31 cellular contexts compared by ENCODE assay signal in the genomic region with DNA sequence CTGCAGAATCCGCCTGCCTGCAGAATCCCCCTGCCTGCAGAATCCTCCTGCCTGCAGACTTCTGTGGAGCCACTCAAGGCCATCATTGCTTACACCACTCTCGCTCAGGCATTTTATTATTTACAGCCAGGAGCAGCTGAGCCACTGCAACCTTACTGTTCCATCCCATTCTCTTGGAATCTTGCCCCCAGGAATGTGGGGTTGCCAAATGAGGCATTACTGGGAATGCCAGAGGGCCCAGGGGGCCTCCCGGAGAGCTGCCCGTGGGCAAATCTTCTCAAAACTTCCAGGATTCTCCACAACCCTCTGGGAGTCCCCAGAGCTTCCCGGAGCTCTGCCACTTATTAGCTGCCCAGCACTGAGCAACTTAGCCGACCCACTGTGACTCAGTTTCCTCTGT.
DNase-seq lines count a peak whose midpoint lies in the region; TF ChIP-seq lines count a peak whose summit lies in the region.
"Had no signal": no experiment of that assay in that cellular context is flagged by ENCODE, and none has a peak within 500 bp of the region (broad histone marks: within the 10 kb centered on the region; RNA-seq: fewer than 3 reads in every experiment).

No MANE protein-coding gene starts in this region.

- H3K4me3 ChIP-seq in right atrium auricular region (no peak overlapping the region), prostate gland (no peak overlapping the region)
- H3K4me3 ChIP-seq: ascending aorta, cardiac muscle cell, HAP-1, heart left ventricle, PC-9, psoas muscle had no signal

- 62% methylated on average over 6 of the region's 6 CpGs for WGBS in prostate gland

- DNase-seq in cardiac septum (ENCODE audit: low spot score) (peak; percentile 22), right atrium auricular region (ENCODE audit: low spot score) (no peak), T1000 (lab: John Stamatoyannopoulos, UW) (peak; percentile 61), kidney glomerular epithelial cell (lab: John Stamatoyannopoulos, UW) (peak; percentile 3), foreskin melanocyte (no peak), prostate gland (ENCODE audit: low spot score) (no peak), NCI-H2029 treated with DMSO at 0.1 percent for 48 hours (lab: John Stamatoyannopoulos, UW) (no peak), endothelial cell (ENCODE audit: low spot score) (no peak)
- DNase-seq: activated CD8-positive, alpha-beta T cell treated with anti-CD3 and anti-CD28 coated beads, Interleukin-2, amount 10 ng/mL, durations not matched to agents 7 days and 5 days; CD4-positive, alpha-beta T cell; effector memory CD8-positive, alpha-beta T cell; erythroblast; heart left ventricle; islet precursor cell; Karpas-422; left ventricle myocardium superior; MV-4-11; NCI-H1436; NCI-H2107; nucleus accumbens; PC-9; psoas muscle; Right ventricle myocardium superior; substantia nigra; T-helper 2 cell had no signal

- no peak for TF ChIP-seq CTCF in right atrium auricular region (IDR thresholded peaks at IDR 0.05)
- no peak for TF ChIP-seq CTCF in prostate gland (IDR thresholded peaks at IDR 0.05)
- TF ChIP-seq CTCF in endothelial cell (IDR thresholded peaks at IDR 0.05; ENCODE audit: unreplicated experiment) = no peak

- H3K36me3 Mint-ChIP-seq in endothelial cell (ENCODE audit: low read depth, unreplicated experiment) = no peaks in the 10 kb centered on the region
- H3K36me3 Mint-ChIP-seq: activated naive CD8-positive, alpha-beta T cell; stimulated activated memory B cell treated with anti-CD40 and anti-IgM and Interleukin-4, amounts not matched to agents 10 μg/mL and 1 μg/mL and 100 μg/mL, for 72 hours had no signal

- no peaks in the 10 kb centered on the region for H3K27me3 ChIP-seq in right atrium auricular region
- peaks cover 11% of the 10 kb centered on the region for H3K27me3 ChIP-seq in prostate gland (replicated peaks; ENCODE audit: insufficient read depth)
- H3K27me3 ChIP-seq: ascending aorta, cardiac muscle cell had no signal

- TF ChIP-seq POLR2A in prostate gland (IDR thresholded peaks at IDR 0.05) = no peak

- peaks cover 0 to 4% of the 10 kb centered on the region in 2 donors for H3K4me1 ChIP-seq in right atrium auricular region
- no peaks in the 10 kb centered on the region for H3K4me1 ChIP-seq in prostate gland (replicated peaks)
- H3K4me1 ChIP-seq: HAP-1, psoas muscle had no signal

- intact Hi-C loops in cardiac septum (cut with DNase I) = no loop called here
- intact Hi-C loops in prostate gland (cut with DNase I) = no loop called here

- H3K4me3 Mint-ChIP-seq in endothelial cell (ENCODE audit: unreplicated experiment) = no peak overlapping the region
- H3K4me3 Mint-ChIP-seq: activated CD8-positive, alpha-beta T cell treated with anti-CD3 and anti-CD28 coated beads, Interleukin-2, amount 10 ng/mL, durations not matched to agents 7 days and 5 days; activated naive CD8-positive, alpha-beta T cell; CD4-positive, alpha-beta T cell; effector memory CD8-positive, alpha-beta T cell; stimulated activated memory B cell treated with anti-CD40 and anti-IgM and Interleukin-4, amounts not matched to agents 10 μg/mL and 1 μg/mL and 100 μg/mL, for 72 hours had no signal

- H3K4me1 Mint-ChIP-seq in endothelial cell (ENCODE audit: unreplicated experiment) = peaks cover 7% of the 10 kb centered on the region
- H3K4me1 Mint-ChIP-seq: stimulated activated memory B cell treated with anti-CD40 and anti-IgM and Interleukin-4, amounts not matched to agents 10 μg/mL and 1 μg/mL and 100 μg/mL, for 72 hours had no signal

- H3K36me3 ChIP-seq in right atrium auricular region (no peaks in the 10 kb centered on the region), prostate gland (no peaks in the 10 kb centered on the region)
- H3K36me3 ChIP-seq: ascending aorta, cardiac muscle cell, HAP-1, heart left ventricle had no signal

- peaks cover 7% of the 10 kb centered on the region for H3K27me3 Mint-ChIP-seq in endothelial cell (ENCODE audit: unreplicated experiment)

- no peak overlapping the region for H3K27ac ChIP-seq in right atrium auricular region
- no peak overlapping the region for H3K27ac ChIP-seq in prostate gland
- H3K27ac ChIP-seq: 22Rv1, ascending aorta, cardiac muscle cell, heart left ventricle, PC-9, psoas muscle had no signal

- H3K9me3 ChIP-seq in right atrium auricular region (no peaks in the 10 kb centered on the region), prostate gland (no peaks in the 10 kb centered on the region)
- H3K9me3 ChIP-seq: ascending aorta, HAP-1, heart left ventricle, psoas muscle had no signal

- H3K27ac Mint-ChIP-seq in endothelial cell (ENCODE audit: unreplicated experiment) = no peak overlapping the region
- H3K27ac Mint-ChIP-seq: activated CD8-positive, alpha-beta T cell treated with anti-CD3 and anti-CD28 coated beads, Interleukin-2, amount 10 ng/mL, durations not matched to agents 7 days and 5 days; activated naive CD8-positive, alpha-beta T cell; CD4-positive, alpha-beta T cell; effector memory CD8-positive, alpha-beta T cell; stimulated activated memory B cell treated with anti-CD40 and anti-IgM and Interleukin-4, amounts not matched to agents 10 μg/mL and 1 μg/mL and 100 μg/mL, for 72 hours had no signal

- peaks cover 4% of the 10 kb centered on the region for H3K9me3 Mint-ChIP-seq in endothelial cell (ENCODE audit: unreplicated experiment)
- H3K9me3 Mint-ChIP-seq: CD4-positive, alpha-beta T cell; effector memory CD8-positive, alpha-beta T cell had no signal

Comparison
In these comparisons a context has a peak if more than half of its experiments do, and no peak if none do; other contexts are left out.
1. DNase-seq: peak in cardiac septum (single experiment), T1000 (single experiment) and kidney glomerular epithelial cell (single experiment); none in right atrium auricular region (single experiment), foreskin melanocyte (single experiment), prostate gland (single experiment), NCI-H2029 treated with DMSO at 0.1 percent for 48 hours (single experiment) and endothelial cell (single experiment).